Comparison of ENCODE assay signal across 1 cellular context in genomic region chr17:13619462-13619861, GRCh38.
TF ChIP-seq lines count a peak whose summit lies in the region.

No MANE protein-coding gene starts in this region.

TF ChIP-seq in SK-N-SH treated with all-trans-retinoic acid at 6 μM for 48 hours, 23 proteins besides CTCF, POLR2A, EP300 and RAD21 (continued from another document):
- TF ChIP-seq PATZ1 (CRISPR knock-in tag; IDR thresholded peaks at IDR 0.05; ENCODE audit: borderline replicate concordance): no peak
- no peak for TF ChIP-seq BACH2 (CRISPR knock-in tag; IDR thresholded peaks at IDR 0.05; ENCODE audit: borderline replicate concordance)
- TF ChIP-seq CREB5 (CRISPR knock-in tag; IDR thresholded peaks at IDR 0.05; ENCODE audit: low read depth): no peak
- no peak for TF ChIP-seq TOX (CRISPR knock-in tag; IDR thresholded peaks at IDR 0.05; ENCODE audit: borderline replicate concordance)
- no peak for TF ChIP-seq ESRRG (CRISPR knock-in tag; IDR thresholded peaks at IDR 0.05)
- TF ChIP-seq ZFP3 (CRISPR knock-in tag; IDR thresholded peaks at IDR 0.05): no peak
- TF ChIP-seq ZNF565 (CRISPR knock-in tag; conservative IDR thresholded peaks at IDR 0.05; ENCODE audit: low read depth): no peak
- no peak for TF ChIP-seq GLIS3 (CRISPR knock-in tag; IDR thresholded peaks at IDR 0.05)
- TF ChIP-seq ZNF8 (CRISPR knock-in tag; IDR thresholded peaks at IDR 0.05): no peak
- no peak for TF ChIP-seq SNAI2 (CRISPR knock-in tag; IDR thresholded peaks at IDR 0.05)
